Comparison of ENCODE assay signal across 6 cellular contexts in the genomic region with DNA sequence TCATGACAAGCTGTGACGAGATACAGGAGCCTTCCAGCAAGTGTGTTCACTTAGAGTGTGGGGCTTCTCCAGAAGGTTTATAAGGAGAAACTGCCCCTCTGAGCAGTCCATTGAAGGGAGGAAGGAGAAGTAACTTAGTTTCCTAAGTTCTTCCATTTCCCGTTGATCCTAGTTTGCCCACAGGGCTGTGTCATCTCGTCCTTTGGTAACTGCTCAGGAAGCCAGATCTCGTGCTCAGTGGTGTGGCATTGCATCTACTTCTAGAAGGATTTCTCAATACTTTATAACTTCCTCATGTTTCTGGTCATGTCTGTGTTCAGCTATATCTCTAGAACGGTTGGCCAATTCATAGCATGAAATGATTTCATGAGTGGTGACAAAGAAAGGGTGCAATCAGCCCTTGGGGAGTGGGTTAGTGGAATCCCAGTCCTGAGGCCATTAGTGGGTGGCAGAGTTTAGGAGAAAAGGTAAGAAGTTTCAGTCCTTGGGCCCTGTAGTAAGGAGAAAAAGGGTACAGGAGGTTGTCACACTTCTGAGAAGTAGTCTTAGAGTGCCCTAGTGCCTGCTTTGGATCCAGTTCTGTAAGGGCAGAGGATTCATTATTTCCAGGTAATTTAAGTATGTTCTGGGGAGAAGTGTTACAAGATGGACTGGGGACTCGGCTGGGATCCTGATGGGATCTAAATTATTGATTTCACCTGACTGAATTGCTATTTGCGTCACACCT. TPM values are rescaled to one million over a fixed set of nuclear protein-coding genes. Genes with fewer than 3 reads are reported as not detected.
DNase-seq lines count a peak whose midpoint lies in the region; ATAC-seq and TF ChIP-seq lines count a peak whose summit lies in the region.
"Not testable (repeated sequence)": the region's sequence is repeated elsewhere in the genome, so short reads cannot be mapped to it uniquely, and the experiment has no call there.

No MANE protein-coding gene starts in this region.

- H3K27ac ChIP-seq in heart left ventricle; right cardiac atrium (ENCODE audit: low read length); lower lobe of right lung; upper lobe of left lung: not testable (repeated sequence)

- not testable (repeated sequence) for H3K4me3 ChIP-seq in heart left ventricle; right cardiac atrium (ENCODE audit: low read length); lower lobe of right lung; upper lobe of left lung

- intact Hi-C loops in heart left ventricle (cut with DNase I); right cardiac atrium (cut with DNase I); lower lobe of right lung (cut with DNase I); natural killer cell (cut with micrococcal nuclease): not testable (repeated sequence)

- H3K27me3 Mint-ChIP-seq in natural killer cell (ENCODE audit: low read depth in 2 of 2) = not testable (repeated sequence)

- not testable (repeated sequence) for TF ChIP-seq CTCF in heart left ventricle (IDR thresholded peaks at IDR 0.05); lower lobe of right lung (IDR thresholded peaks at IDR 0.05); natural killer cell (IDR thresholded peaks at IDR 0.05); upper lobe of left lung (IDR thresholded peaks at IDR 0.05)

- H3K27me3 ChIP-seq in heart left ventricle; right cardiac atrium (ENCODE audit: control insufficient read depth, insufficient read depth); lower lobe of right lung (ENCODE audit: low read depth); upper lobe of left lung: not testable (repeated sequence)

- H3K4me1 Mint-ChIP-seq in natural killer cell = not testable (repeated sequence)

- not testable (repeated sequence) for H3K36me3 ChIP-seq in heart left ventricle, lower lobe of right lung, upper lobe of left lung

- not testable (repeated sequence) for TF ChIP-seq POLR2A in heart left ventricle (IDR thresholded peaks at IDR 0.05); upper lobe of left lung (IDR thresholded peaks at IDR 0.05)

- H3K27ac Mint-ChIP-seq in natural killer cell = not testable (repeated sequence)

- not testable (repeated sequence) for TF ChIP-seq EP300 in upper lobe of left lung (IDR thresholded peaks at IDR 0.05)

- 40 to 79% (median 69%) methylated on average over 1 to 3 of the region's 7 CpGs; no CpG with 5 or more reads in 1 of the 4 donors for WGBS in heart left ventricle, 4 donors
- 84% methylated on average over 2 of the region's 7 CpGs for WGBS in right cardiac atrium
- WGBS in upper lobe of left lung, 2 donors = 20% methylated on average over 1 of the region's 7 CpGs; no CpG with 5 or more reads in 1 of the 2 donors

- peak; percentile 22 for ATAC-seq in esophagus mucosa
- ATAC-seq in heart left ventricle = peak; percentile 51 to 90 (median 86)
- peak; percentile 74 to 79 for ATAC-seq in right cardiac atrium
- peak; percentile 90 to 94 for ATAC-seq in lower lobe of right lung
- peak in 2 of 3 donors; percentile 21 to 80 for ATAC-seq in natural killer cell
- ATAC-seq in upper lobe of left lung (ENCODE audit: low FRiP score in 2 of 2) = peak; percentile 86 to 93

- H3K9me3 ChIP-seq in heart left ventricle; right cardiac atrium (ENCODE audit: control insufficient read depth, low read length); lower lobe of right lung; upper lobe of left lung: not testable (repeated sequence)

- peak in 1 of 5 donors; percentile 0 for DNase-seq in heart left ventricle
- DNase-seq in right cardiac atrium, lower lobe of right lung, natural killer cell, upper lobe of left lung: not testable (repeated sequence)

- H3K4me1 ChIP-seq in heart left ventricle; right cardiac atrium (ENCODE audit: control insufficient read depth, insufficient read depth, low read length); lower lobe of right lung; upper lobe of left lung: not testable (repeated sequence)

- not testable (repeated sequence) for H3K4me3 Mint-ChIP-seq in natural killer cell

- H3K9me3 Mint-ChIP-seq in natural killer cell = not testable (repeated sequence)

- not testable (repeated sequence) for H3K36me3 Mint-ChIP-seq in natural killer cell

RNA-seq across cellular contexts. Expression of a gene that starts 36.3 kb away (rescaled TPM):
- total RNA-seq in esophagus mucosa (12.9 TPM), heart left ventricle (10 to 100 TPM in 7 of 9 donors, 1 to 10 TPM in 2; 9.1 to 19.0 (median 13.9) TPM), right cardiac atrium (10 to 100 TPM; 15.5 to 19.8 (median 17.2) TPM), lower lobe of right lung (44.1 TPM), natural killer cell (10 to 100 TPM; 19.7 to 44.4 (median 35.1) TPM), upper lobe of left lung (10 to 100 TPM; 28.4 to 56.6 (median 33.4) TPM)
- polyA plus RNA-seq in heart left ventricle (10 to 100 TPM in 1 of 2 donors, 1 to 10 TPM in 1; 9.5 to 16.5 TPM), right cardiac atrium (12.3 TPM)

Comparison
In these comparisons a context has a peak if more than half of its experiments do, and no peak if none do; other contexts are left out.
1. ATAC-seq: peak in every context shown above with its lines; median percentile 92 in lower lobe of right lung; 90 in upper lobe of left lung; 86 in heart left ventricle; 76 in right cardiac atrium; 50 in natural killer cell; 22 in esophagus mucosa.